Comparison of ENCODE assay signal across 25 cellular contexts in the genomic region with DNA sequence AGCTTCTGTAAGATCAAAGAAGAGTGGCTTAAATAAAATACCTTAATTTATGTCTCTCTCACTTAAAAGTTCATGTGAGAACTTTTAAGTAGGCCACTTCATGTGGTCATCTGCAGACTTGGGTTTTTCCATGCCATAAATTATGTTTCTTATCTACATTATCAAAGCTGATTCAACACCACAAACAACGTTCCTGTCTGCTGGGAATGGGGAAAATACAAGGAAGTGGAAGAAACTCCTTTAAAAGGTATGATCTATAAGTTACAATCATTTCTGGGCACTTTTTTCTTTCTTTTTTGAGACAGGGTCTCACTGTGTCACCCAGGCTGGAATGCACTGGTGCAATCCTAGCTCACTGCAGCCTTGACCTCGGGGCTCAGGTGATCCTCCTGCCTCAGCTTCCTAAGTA. TPM values are rescaled to one million over a fixed set of nuclear protein-coding genes. Genes with fewer than 3 reads are reported as not detected.
DNase-seq lines count a peak whose midpoint lies in the region; ATAC-seq and TF ChIP-seq lines count a peak whose summit lies in the region.
"Had no signal": no experiment of that assay in that cellular context is flagged by ENCODE, and none has a peak within 500 bp of the region (broad histone marks: within the 10 kb centered on the region; RNA-seq: fewer than 3 reads in every experiment).

No MANE protein-coding gene starts in this region.

- POLR2A ChIA-PET in PC-3 (lab: Charles Lee; ENCODE audit: unreplicated experiment): no interaction called here

- H2AFZ ChIP-seq in PC-3 (ENCODE audit: low read length): no peak overlapping the region

- intact Hi-C loops in PC-3 (cut with micrococcal nuclease) (no loop called here), mucosa of descending colon (cut with DNase I, micrococcal nuclease) (no loop called here), dorsolateral prefrontal cortex (cut with DNase I) (no loop called here), gastrocnemius medialis (cut with DNase I; ENCODE audit: low total_unique reads) (no loop called here)

- TF ChIP-seq POLR2A in gastrocnemius medialis (IDR thresholded peaks at IDR 0.05): no peak

- TF ChIP-seq CTCF in PC-3 (conservative IDR thresholded peaks at IDR 0.05; ENCODE audit: low read depth, low read length) (no peak), fibroblast of villous mesenchyme (IDR thresholded peaks at IDR 0.05; ENCODE audit: insufficient read depth, low read depth, low read length) (no peak), mucosa of descending colon (IDR thresholded peaks at IDR 0.05) (no peak), dorsolateral prefrontal cortex (IDR thresholded peaks at IDR 0.05 in 54 of 56, conservative IDR thresholded peaks at IDR 0.05 in 2 of 56; ENCODE audit: low read depth in 1 of 56, partially characterized antibody in 56 of 56) (no peak), gastrocnemius medialis (IDR thresholded peaks at IDR 0.05 in 4 of 5, conservative IDR thresholded peaks at IDR 0.05 in 1 of 5) (no peak)

- DNase-seq in EH (ENCODE audit: low read depth): peak; percentile 24
- peak; percentile 43 for DNase-seq in PC-3
- peak; percentile 71 for DNase-seq in fibroblast of villous mesenchyme (ENCODE audit: low read depth)
- no peak for DNase-seq in mucosa of descending colon
- no peak for DNase-seq in dorsolateral prefrontal cortex
- no peak for DNase-seq in gastrocnemius medialis
- DNase-seq: activated CD4-positive, alpha-beta T cell treated with anti-CD3 and anti-CD28 coated beads, Interleukin-2, amount 50 U/mL, for 48 hours; activated T-cell treated with anti-CD3 and anti-CD28 coated beads, Interleukin-2, amount 50 U/mL, for 72 hours; BE2C; CD8-positive, alpha-beta T cell; immature natural killer cell; naive thymus-derived CD8-positive, alpha-beta T cell; NCI-H1048; NCI-H1694 treated with DMSO at 0.1 percent for 48 hours; NCI-H82; stimulated activated CD8-positive, alpha-beta memory T cell treated with anti-CD3 and anti-CD28 coated beads, Interleukin-4, amount 100 ng/mL, for 48 hours; stimulated activated naive CD8-positive, alpha-beta T cell treated with anti-CD3 and anti-CD28 coated beads, Interleukin-15, amount 100 ng/mL, for 72 hours; T-helper 2 cell had no signal

- no peak overlapping the region for H3K9ac ChIP-seq in PC-3 (ENCODE audit: low read length)

- no peaks in the 10 kb centered on the region for H3K9me3 ChIP-seq in PC-3 (ENCODE audit: low read length)
- H3K9me3 ChIP-seq in mucosa of descending colon: no peaks in the 10 kb centered on the region
- H3K9me3 ChIP-seq in gastrocnemius medialis: no peaks in the 10 kb centered on the region
- H3K9me3 ChIP-seq: adrenal gland, BE2C, prostate gland, thoracic aorta had no signal

- H3K27ac ChIP-seq in PC-3 (ENCODE audit: low read length) (peak overlapping the region; percentile 62), dorsolateral prefrontal cortex (no peak overlapping the region), gastrocnemius medialis (no peak overlapping the region)
- H3K27ac ChIP-seq: prostate gland, RWPE1, thoracic aorta had no signal

- peaks cover 12% of the 10 kb centered on the region for H3K4me1 ChIP-seq in PC-3 (ENCODE audit: insufficient read depth, low read length)
- H3K4me1 ChIP-seq in mucosa of descending colon (ENCODE audit: low read depth): no peaks in the 10 kb centered on the region
- no peaks in the 10 kb centered on the region for H3K4me1 ChIP-seq in gastrocnemius medialis
- H3K4me1 ChIP-seq: BE2C, prostate gland had no signal

- CTCF ChIA-PET in PC-3 (lab: Charles Lee): no interaction called here

- no peaks in the 10 kb centered on the region for H3K79me2 ChIP-seq in PC-3 (ENCODE audit: low read length)

- no peaks in the 10 kb centered on the region for H3K9me2 ChIP-seq in PC-3 (replicated peaks; ENCODE audit: low read length)

- BruUV-seq in PC-3 (replicated peaks; lab: Mats Ljungman, UMichigan): no TSS peak

- ATAC-seq in PC-3 (no peak), mucosa of descending colon (peak; percentile 71), HG03571 (IDR thresholded peaks at IDR 0.05; ENCODE audit: unreplicated experiment) (no peak), gastrocnemius medialis (no peak)
- ATAC-seq: activated CD4-positive, CD25-positive, alpha-beta regulatory T cell treated with anti-CD3 and anti-CD28 coated beads, Interleukin-2, amount 50 U/mL, for 24 hours; activated T-cell treated with anti-CD3 and anti-CD28 coated beads, Interleukin-2, amount 50 U/mL, for 72 hours; CD8-positive, alpha-beta T cell; naive thymus-derived CD8-positive, alpha-beta T cell; sciatic nerve; stimulated activated naive CD8-positive, alpha-beta T cell treated with anti-CD3 and anti-CD28 coated beads, Interleukin-15, amount 100 ng/mL, for 72 hours had no signal

- peak overlapping the region; percentile 16; the same call in 1 of the 2 replicates for H3K4me2 ChIP-seq in PC-3 (ENCODE audit: low read length)

- H3K4me3 ChIP-seq in PC-3 (ENCODE audit: low read length) (no peak overlapping the region), fibroblast of villous mesenchyme (ENCODE audit: low read depth, low read length) (no peak overlapping the region), mucosa of descending colon (no peak overlapping the region), dorsolateral prefrontal cortex (no peak overlapping the region), gastrocnemius medialis (no peak overlapping the region)
- H3K4me3 ChIP-seq: adrenal gland, prostate gland, thoracic aorta had no signal

- no peaks in the 10 kb centered on the region for H4K20me1 ChIP-seq in PC-3 (ENCODE audit: low read length)

- H3F3A ChIP-seq in PC-3 (ENCODE audit: low read length, unreplicated experiment): no peaks in the 10 kb centered on the region

- in situ Hi-C loops in gastrocnemius medialis (cut with MboI; ENCODE audit: low sequenced_read_pairs in 4 of 4): no loop called here

- H3K27me3 ChIP-seq in PC-3 (ENCODE audit: low read length) (no peaks in the 10 kb centered on the region), dorsolateral prefrontal cortex (no peaks in the 10 kb centered on the region), gastrocnemius medialis (no peaks in the 10 kb centered on the region)
- H3K27me3 ChIP-seq: adrenal gland, BE2C had no signal

- H3K36me3 ChIP-seq in PC-3 (ENCODE audit: low read depth, low read length) (no peaks in the 10 kb centered on the region), mucosa of descending colon (ENCODE audit: low read depth) (no peaks in the 10 kb centered on the region), gastrocnemius medialis (no peaks in the 10 kb centered on the region)
- H3K36me3 ChIP-seq: adrenal gland, BE2C, prostate gland, thoracic aorta had no signal

RNA-seq across cellular contexts. Expression of a gene that starts 16.9 kb away (rescaled TPM):
- total RNA-seq in PC-3 (2014; rRNA removed) (6.0 and 9.2 TPM in 2 replicates), fibroblast of villous mesenchyme (5.2 and 6.0 TPM in 2 replicates), mucosa of descending colon (10 to 100 TPM; 11.6 to 15.7 (median 15.1) TPM), dorsolateral prefrontal cortex (10 to 100 TPM; 10.0 to 23.3 (median 14.7) TPM), gastrocnemius medialis (10 to 100 TPM in 1 of 4 donors, 1 to 10 TPM in 3; 5.3 to 16.9 (median 7.7) TPM)

Comparison
In these comparisons a context has a peak if more than half of its experiments do, and no peak if none do; other contexts are left out.
1. DNase-seq: peak in EH (single experiment), PC-3 (single experiment) and fibroblast of villous mesenchyme (single experiment); none in mucosa of descending colon (0 of 3), dorsolateral prefrontal cortex (0 of 10) and gastrocnemius medialis (0 of 2).